Comparison of ENCODE assay signal across 12 cellular contexts in the genomic region with DNA sequence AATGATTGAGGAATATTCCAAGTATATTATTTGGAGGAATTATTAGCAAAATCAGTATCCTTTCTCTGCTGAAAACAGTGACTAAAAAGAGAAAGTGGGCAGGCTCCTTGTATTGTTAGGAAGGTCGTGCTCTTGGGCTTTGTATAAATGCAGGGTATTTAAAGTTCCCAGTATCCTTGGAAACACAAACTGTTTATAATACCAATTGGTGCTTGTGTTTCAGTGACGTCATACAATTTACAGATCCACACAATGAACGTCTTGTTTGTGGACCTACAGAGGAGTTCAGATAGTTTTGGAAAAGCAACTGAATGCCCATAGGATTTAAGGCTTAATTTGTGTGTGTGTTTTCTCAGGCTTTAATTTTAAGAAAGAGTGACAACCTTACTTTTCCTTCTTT.
DNase-seq lines count a peak whose midpoint lies in the region; ATAC-seq and TF ChIP-seq lines count a peak whose summit lies in the region.
"Had no signal": no experiment of that assay in that cellular context is flagged by ENCODE, and none has a peak within 500 bp of the region (broad histone marks: within the 10 kb centered on the region; RNA-seq: fewer than 3 reads in every experiment).

No MANE protein-coding gene starts in this region.

- H3K4me3 ChIP-seq in fibroblast of the aortic adventitia (ENCODE audit: low read depth, low read length) = no peak overlapping the region
- H3K4me3 ChIP-seq: esophagus muscularis mucosa, tibial artery had no signal

- peak; percentile 72 for DNase-seq in HT1080 (ENCODE audit: low read depth)
- DNase-seq in fibroblast of the aortic adventitia (ENCODE audit: low read depth) = peak; percentile 59
- peak; percentile 10 for DNase-seq in retina
- DNase-seq in KG1 (lab: John Stamatoyannopoulos, UW) = no peak
- DNase-seq in NCI-H128 (lab: John Stamatoyannopoulos, UW; ENCODE audit: unreplicated experiment) = no peak
- DNase-seq: OCI-M1; stimulated activated CD4-positive, alpha-beta T cell treated with anti-CD3 and anti-CD28 coated beads, Interleukin-4, amount 100 ng/mL, for 1 hour; tibial artery had no signal

- peak; percentile 75 for ATAC-seq in SK-N-SH treated with all-trans-retinoic acid at 6 μM for 48 hours
- no peak for ATAC-seq in GM21381 (IDR thresholded peaks at IDR 0.05; ENCODE audit: unreplicated experiment)
- no peak for ATAC-seq in GM18909 (IDR thresholded peaks at IDR 0.05; ENCODE audit: poor library complexity, unreplicated experiment)

- TF ChIP-seq CTCF in fibroblast of the aortic adventitia (IDR thresholded peaks at IDR 0.05; ENCODE audit: insufficient read depth, low read length) = no peak

TF ChIP-seq in SK-N-SH treated with all-trans-retinoic acid at 6 μM for 48 hours, 23 proteins besides CTCF, POLR2A, EP300 and RAD21:
- no peak for TF ChIP-seq RARB (CRISPR knock-in tag; IDR thresholded peaks at IDR 0.05)

Comparison
In these comparisons a context has a peak if more than half of its experiments do, and no peak if none do; other contexts are left out.
1. DNase-seq: peak in HT1080 (single experiment), fibroblast of the aortic adventitia (single experiment) and retina (single experiment); none in KG1 (single experiment) and NCI-H128 (single experiment).